In the genomic region with DNA sequence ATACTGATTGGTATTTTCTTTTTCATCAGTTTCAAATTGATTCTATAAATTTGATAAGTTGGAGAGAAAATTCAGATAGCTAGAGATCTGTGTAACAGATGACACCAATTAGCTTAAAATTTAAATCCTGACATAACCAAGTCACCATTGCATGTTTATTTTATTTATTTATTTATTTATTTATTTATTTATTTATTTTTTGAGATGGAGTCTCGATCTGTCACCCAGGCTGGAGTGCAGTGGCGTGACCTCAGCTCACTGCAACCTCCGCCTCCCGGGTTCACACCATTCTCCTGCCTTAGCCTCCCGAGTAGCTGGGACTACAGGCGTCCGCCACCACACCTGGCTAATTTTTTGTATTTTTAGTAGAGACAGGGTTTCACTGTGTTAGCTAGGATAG, we compare ENCODE assay signal across 8 cellular contexts. TPM values are rescaled to one million over a fixed set of nuclear protein-coding genes. Genes with fewer than 3 reads are reported as not detected.
DNase-seq lines count a peak whose midpoint lies in the region; ATAC-seq, FAIRE-seq and TF ChIP-seq lines count a peak whose summit lies in the region.
"Not testable (repeated sequence)": the region's sequence is repeated elsewhere in the genome, so short reads cannot be mapped to it uniquely, and the experiment has no call there.

No MANE protein-coding gene starts in this region.

- not testable (repeated sequence) for H3K36me3 Mint-ChIP-seq in CD4-positive, CD25-positive, alpha-beta regulatory T cell
- H3K36me3 Mint-ChIP-seq in activated CD4-positive, alpha-beta T cell treated with anti-CD3 and anti-CD28 coated beads, Interleukin-2, amount 10 ng/mL, durations not matched to agents 24 days and 14 days (ENCODE audit: low read depth): peaks cover 21% of the 10 kb centered on the region
- peaks cover 24% of the 10 kb centered on the region for H3K36me3 Mint-ChIP-seq in activated T-helper 2 cell treated with anti-CD3 and anti-CD28 coated beads, Interferon-gamma antibody, Interleukin-2, Interleukin-4, amounts not matched to agents 10 μg/mL and 5 μg/mL and 100 μg/mL, durations not matched to agents 14 hours and 24 hours and 36 hours (ENCODE audit: low read depth)

- H3K27me3 Mint-ChIP-seq in CD4-positive, CD25-positive, alpha-beta regulatory T cell; activated CD4-positive, alpha-beta T cell treated with anti-CD3 and anti-CD28 coated beads, Interleukin-2, amount 10 ng/mL, durations not matched to agents 24 days and 14 days; activated T-helper 2 cell treated with anti-CD3 and anti-CD28 coated beads, Interferon-gamma antibody, Interleukin-2, Interleukin-4, amounts not matched to agents 10 μg/mL and 5 μg/mL and 100 μg/mL, durations not matched to agents 14 hours and 24 hours and 36 hours (ENCODE audit: low read depth): not testable (repeated sequence)

- BruUV-seq in GM12878 (replicated peaks; lab: Mats Ljungman, UMichigan): not testable (repeated sequence)

- WGBS in GM12878 (ENCODE audit: insufficient coverage, insufficient replicate concordance, low lambda C conversion rate, missing lambda C conversion rate): 98% methylated on average over 7 of the region's 7 CpGs
- 86 to 94% methylated on average over 7 of the region's 7 CpGs for WGBS in testis, 2 donors

- not testable (repeated sequence) for H2AFZ ChIP-seq in GM12878 (ENCODE audit: control insufficient read depth, low read depth, low read length)

- not testable (repeated sequence) for H3K27me3 ChIP-seq in CD4-positive, CD25-positive, alpha-beta regulatory T cell (ENCODE audit: control insufficient read depth, insufficient read depth, low read length); GM12878 (replicated peaks in 1 of 2; ENCODE audit: control insufficient read depth in 2 of 2, insufficient read depth in 2 of 2, low read length in 1 of 2); testis

- POLR2A ChIA-PET in GM12878 (lab: Charles Lee): interaction anchor here (0.6 to 2.0 kb wide), 10 partner anchors 16 to 1709 kb away, joined by 3 to 12 read pairs (median 6); no protein-coding TSS in a partner anchor

- TF ChIP-seq CTCF in GM12878 (IDR thresholded peaks at IDR 0.05 in 2 of 3, conservative IDR thresholded peaks at IDR 0.05 in 1 of 3; ENCODE audit: control insufficient read depth in 2 of 3, extremely low read depth in 1 of 3, insufficient read depth in 1 of 3, low read depth in 3 of 3, low read length in 3 of 3); testis (IDR thresholded peaks at IDR 0.05): not testable (repeated sequence)

- CTCF ChIA-PET in GM12878 (lab: Yijun Ruan, JAX): interaction anchor here (0.8 to 1.5 kb wide), 6 partner anchors 8 to 491 kb away, joined by 3 to 5 read pairs (median 4); no protein-coding TSS in a partner anchor

- not testable (repeated sequence) for H3K9me3 Mint-ChIP-seq in CD4-positive, CD25-positive, alpha-beta regulatory T cell; activated CD4-positive, alpha-beta T cell treated with anti-CD3 and anti-CD28 coated beads, Interleukin-2, amount 10 ng/mL, durations not matched to agents 24 days and 14 days; activated T-helper 2 cell treated with anti-CD3 and anti-CD28 coated beads, Interferon-gamma antibody, Interleukin-2, Interleukin-4, amounts not matched to agents 10 μg/mL and 5 μg/mL and 100 μg/mL, durations not matched to agents 14 hours and 24 hours and 36 hours

- in situ Hi-C loops in GM12878 (cut with MboI): not testable (repeated sequence)

- peak overlapping the region; percentile 20 to 69 (median 42) for H3K4me3 Mint-ChIP-seq in CD4-positive, CD25-positive, alpha-beta regulatory T cell
- H3K4me3 Mint-ChIP-seq in activated CD4-positive, alpha-beta T cell treated with anti-CD3 and anti-CD28 coated beads, Interleukin-2, amount 10 ng/mL, durations not matched to agents 24 days and 14 days; activated T-helper 2 cell treated with anti-CD3 and anti-CD28 coated beads, Interferon-gamma antibody, Interleukin-2, Interleukin-4, amounts not matched to agents 10 μg/mL and 5 μg/mL and 100 μg/mL, durations not matched to agents 14 hours and 24 hours and 36 hours (ENCODE audit: low read depth): not testable (repeated sequence)

- TF ChIP-seq EP300 in GM12878 (IDR thresholded peaks at IDR 0.05; ENCODE audit: borderline replicate concordance in 1 of 2, control insufficient read depth in 1 of 2, low read depth in 2 of 2, low read length in 2 of 2): not testable (repeated sequence)

- peaks cover 91% of the 10 kb centered on the region for H3K79me2 ChIP-seq in GM12878 (ENCODE audit: control insufficient read depth, insufficient read depth, low read length)

- peak overlapping the region; percentile 7 for H3K4me3 ChIP-seq in CD4-positive, CD25-positive, alpha-beta regulatory T cell (ENCODE audit: low read depth, low read length)
- not testable (repeated sequence) for H3K4me3 ChIP-seq in GM12878, testis

- intact Hi-C loops in activated CD4-positive, alpha-beta T cell treated with anti-CD3 and anti-CD28 coated beads, Interleukin-2, amount 10 ng/mL, durations not matched to agents 24 days and 14 days (cut with micrococcal nuclease); GM12878 (cut with micrococcal nuclease; ENCODE audit: unreplicated experiment); testis (cut with DNase I; ENCODE audit: low total_unique reads): not testable (repeated sequence)
- intact Hi-C loops in activated T-helper 2 cell treated with anti-CD3 and anti-CD28 coated beads, Interferon-gamma antibody, Interleukin-2, Interleukin-4, amounts not matched to agents 10 μg/mL and 5 μg/mL and 100 μg/mL, durations not matched to agents 14 hours and 24 hours and 36 hours (cut with micrococcal nuclease): loop anchor here (5.0 kb wide), 1 partner anchor 34 kb away; no protein-coding TSS in a partner anchor

- not testable (repeated sequence) for TF ChIP-seq POLR2A in GM12878 (IDR thresholded peaks at IDR 0.05; ENCODE audit: low read depth, low read length); testis (IDR thresholded peaks at IDR 0.05)

- H3K36me3 ChIP-seq in CD4-positive, CD25-positive, alpha-beta regulatory T cell (ENCODE audit: control insufficient read depth, insufficient read depth, low read length); GM12878 (ENCODE audit: control insufficient read depth in 2 of 2, insufficient read depth in 2 of 2, low read length in 1 of 2); testis (ENCODE audit: low read depth, missing control alignments): not testable (repeated sequence)

- DNase-seq in CD4-positive, CD25-positive, alpha-beta regulatory T cell; activated CD4-positive, alpha-beta T cell treated with anti-CD3 and anti-CD28 coated beads, Interleukin-2, amount 10 ng/mL, durations not matched to agents 24 days and 14 days; activated T-helper 2 cell treated with anti-CD3 and anti-CD28 coated beads, Interferon-gamma antibody, Interleukin-2, Interleukin-4, amounts not matched to agents 10 μg/mL and 5 μg/mL and 100 μg/mL, durations not matched to agents 14 hours and 24 hours and 36 hours (ENCODE audit: low spot score); GM12878 (ENCODE audit: low read depth, low spot score); testis: not testable (repeated sequence)

- not testable (repeated sequence) for H3K9ac ChIP-seq in GM12878 (ENCODE audit: control insufficient read depth, insufficient read depth, low read length)

- not testable (repeated sequence) for H3K9me3 ChIP-seq in CD4-positive, CD25-positive, alpha-beta regulatory T cell (ENCODE audit: control insufficient read depth in 2 of 2, low read length in 2 of 2); GM12878 (replicated peaks; ENCODE audit: control insufficient read depth, insufficient read depth, low read length); testis

- H3K27ac ChIP-seq in CD4-positive, CD25-positive, alpha-beta regulatory T cell (ENCODE audit: insufficient read depth, low read length, poor library complexity, severe bottlenecking): not testable (repeated sequence)
- H3K27ac ChIP-seq in GM12878 (ENCODE audit: control insufficient read depth, insufficient read depth) (peak overlapping the region; percentile 58; the same call in 1 of the 2 replicates), testis (peak overlapping the region; percentile 51 to 69)

- peaks cover 33% of the 10 kb centered on the region for H3K4me1 ChIP-seq in CD4-positive, CD25-positive, alpha-beta regulatory T cell (ENCODE audit: control insufficient read depth, insufficient read depth, low read length, poor library complexity, severe bottlenecking)
- H3K4me1 ChIP-seq in GM12878 (ENCODE audit: control insufficient read depth, insufficient read depth, low read length) (peaks cover 36% of the 10 kb centered on the region), testis (peaks cover 15% of the 10 kb centered on the region)

- H3K27ac Mint-ChIP-seq in CD4-positive, CD25-positive, alpha-beta regulatory T cell: peak overlapping the region in 1 of 3 donors; percentile 50
- H3K27ac Mint-ChIP-seq in activated CD4-positive, alpha-beta T cell treated with anti-CD3 and anti-CD28 coated beads, Interleukin-2, amount 10 ng/mL, durations not matched to agents 24 days and 14 days: peak overlapping the region; percentile 63
- peak overlapping the region; percentile 28 for H3K27ac Mint-ChIP-seq in activated T-helper 2 cell treated with anti-CD3 and anti-CD28 coated beads, Interferon-gamma antibody, Interleukin-2, Interleukin-4, amounts not matched to agents 10 μg/mL and 5 μg/mL and 100 μg/mL, durations not matched to agents 14 hours and 24 hours and 36 hours

- not testable (repeated sequence) for TF ChIP-seq RAD21 in GM12878 (IDR thresholded peaks at IDR 0.05; ENCODE audit: insufficient read depth, low read depth, low read length)

- not testable (repeated sequence) for H4K20me1 ChIP-seq in GM12878 (ENCODE audit: control insufficient read depth, insufficient read depth)

- RAD21 ChIA-PET in GM12878 (lab: Charles Lee; ENCODE audit: unreplicated experiment): interaction anchor here (0.6 to 1.8 kb wide), 10 partner anchors 10 to 1882 kb away, joined by 3 to 7 read pairs (median 4); a partner anchor contains a TSS

- not testable (repeated sequence) for ATAC-seq in CD4-positive, CD25-positive, alpha-beta regulatory T cell (ENCODE audit: low read depth in 2 of 2); GM12878
- ATAC-seq in GM18858 (IDR thresholded peaks at IDR 0.05; ENCODE audit: unreplicated experiment): peak; percentile 4
- ATAC-seq in HG02610 (IDR thresholded peaks at IDR 0.05; ENCODE audit: unreplicated experiment): peak; percentile 1
- ATAC-seq in HG03558 (IDR thresholded peaks at IDR 0.05; ENCODE audit: extremely low read depth, unreplicated experiment): peak; percentile 2

- H3K4me2 ChIP-seq in GM12878 (ENCODE audit: control insufficient read depth, insufficient read depth): not testable (repeated sequence)

- FAIRE-seq in GM12878 (lab: Jason Lieb, UNC): not testable (repeated sequence)

- H3K4me1 Mint-ChIP-seq in CD4-positive, CD25-positive, alpha-beta regulatory T cell: peaks cover 59 to 85% (median 72%) of the 10 kb centered on the region in 4 donors
- peaks cover 41% of the 10 kb centered on the region for H3K4me1 Mint-ChIP-seq in activated CD4-positive, alpha-beta T cell treated with anti-CD3 and anti-CD28 coated beads, Interleukin-2, amount 10 ng/mL, durations not matched to agents 24 days and 14 days
- H3K4me1 Mint-ChIP-seq in activated T-helper 2 cell treated with anti-CD3 and anti-CD28 coated beads, Interferon-gamma antibody, Interleukin-2, Interleukin-4, amounts not matched to agents 10 μg/mL and 5 μg/mL and 100 μg/mL, durations not matched to agents 14 hours and 24 hours and 36 hours (ENCODE audit: low read depth): peaks cover 59% of the 10 kb centered on the region

- SMC1A ChIA-PET in GM12878 (lab: Charles Lee; ENCODE audit: uncharacterized antibody, unreplicated experiment): interaction anchor here (1.0 to 2.4 kb wide), 10 partner anchors 9 to 45 kb away, joined by 3 to 13 read pairs (median 5); a partner anchor contains a TSS

RNA-seq across cellular contexts. Expression of a gene that starts 42.7 kb away (rescaled TPM):
- 119 TPM for total RNA-seq in CD4-positive, CD25-positive, alpha-beta regulatory T cell
- polyA plus RNA-seq in CD4-positive, CD25-positive, alpha-beta regulatory T cell: 10 to 100 TPM; 25.6 to 44.1 (median 29.4) TPM
- total RNA-seq in activated CD4-positive, alpha-beta T cell treated with anti-CD3 and anti-CD28 coated beads, Interleukin-2, amount 10 ng/mL, durations not matched to agents 24 days and 14 days: 61.2 and 63.7 TPM in 2 replicates
- 56.2 and 62.7 TPM in 2 replicates for total RNA-seq in activated T-helper 2 cell treated with anti-CD3 and anti-CD28 coated beads, Interferon-gamma antibody, Interleukin-2, Interleukin-4, amounts not matched to agents 10 μg/mL and 5 μg/mL and 100 μg/mL, durations not matched to agents 14 hours and 24 hours and 36 hours
- 680 and 686 TPM in 2 replicates for total RNA-seq in GM12878 (2013; cell fraction: nucleolus; rRNA removed)
- total RNA-seq in GM12878 (2014; rRNA removed) (25.8 and 28.0 TPM in 2 replicates), GM12878 (2014; rRNA removed; fragmentation: Illumina TruSeq; extraction: Trizol) (31.5 and 37.5 TPM in 2 replicates), GM12878 (2021) (31.1 and 33.9 TPM in 2 replicates), testis (10 to 100 TPM; 53.2 to 58.8 TPM)
- polyA plus RNA-seq in GM12878 (2011; ENCODE audit: low read depth): 12.6 TPM
- polyA plus RNA-seq in GM12878 (2011; rRNA removed) (57.6 and 100 TPM in 2 replicates), GM12878 (2014; fragmentation: Illumina TruSeq; extraction: Trizol) (31.3 and 43.0 TPM in 2 replicates), GM12878 (2014; fragmentation: Nextera tagmentation; extraction: Ambion mirVana) (10 to 100 TPM; 11.1 to 20.9 TPM), GM12878 (2014; rRNA removed) (11.1 and 14.2 TPM in 2 replicates), GM12878 (2016; fragmentation: Nextera tagmentation; extraction: Ambion mirVana) (10 to 100 TPM; 29.8 to 31.8 TPM), testis (ENCODE audit: insufficient read depth, low read depth, low replicate concordance) (3.6 TPM)
- polyA plus RNA-seq in GM12878 (2011; cell fraction: cytosol; rRNA removed): 17.6 and 19.9 TPM in 2 replicates
- polyA plus RNA-seq in GM12878 (2011; cell fraction: nucleus; rRNA removed): 81.7 and 133 TPM in 2 replicates
- polyA plus RNA-seq in GM12878 (2012): 23.8 and 26.1 TPM in 2 replicates
- polyA minus RNA-seq in GM12878 (2011; rRNA and poly(A)+ RNA removed): 145 and 162 TPM in 2 replicates
- 35.1 and 39.8 TPM in 2 replicates for polyA minus RNA-seq in GM12878 (2011; cell fraction: cytosol; rRNA and poly(A)+ RNA removed)
- polyA minus RNA-seq in GM12878 (2011; cell fraction: nucleus; rRNA and poly(A)+ RNA removed): 245 and 377 TPM in 2 replicates
